ENCODE assay signal across 12 cellular contexts in the genomic region with DNA sequence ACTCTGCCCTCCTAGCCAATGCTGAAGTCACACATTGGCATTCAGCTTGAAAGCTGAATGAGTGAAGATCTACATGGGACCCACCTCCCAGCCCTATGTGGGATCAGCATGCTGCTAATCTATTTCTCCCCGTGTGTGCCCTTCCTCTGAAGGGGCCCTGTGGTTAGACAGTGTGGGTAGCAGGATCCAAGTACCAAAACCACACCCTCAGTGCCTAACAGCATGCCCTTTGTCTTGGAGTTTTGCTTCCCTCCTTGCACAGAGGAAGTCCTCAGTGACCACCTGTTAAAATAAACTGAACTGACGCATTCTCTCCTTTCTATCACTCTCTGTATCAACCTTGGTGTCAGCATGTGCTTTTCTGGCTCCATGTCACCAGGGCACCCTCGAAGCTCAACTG. TPM values are rescaled to one million over a fixed set of nuclear protein-coding genes. Genes with fewer than 3 reads are reported as not detected.
DNase-seq lines count a peak whose midpoint lies in the region; ATAC-seq and TF ChIP-seq lines count a peak whose summit lies in the region.
"Had no signal": no experiment of that assay in that cellular context is flagged by ENCODE, and none has a peak within 500 bp of the region (broad histone marks: within the 10 kb centered on the region; RNA-seq: fewer than 3 reads in every experiment).

No MANE protein-coding gene starts in this region.

- H4K91ac ChIP-seq in mesenchymal stem cell (ENCODE audit: low read length): no peak overlapping the region

- H3K27me3 Mint-ChIP-seq in T-helper 2 cell treated with Interferon-gamma antibody and Interleukin-4, amounts not matched to agents 5 μg/mL and 100 μg/mL, for 36 hours (ENCODE audit: low read depth): no peaks in the 10 kb centered on the region
- peaks cover 8 to 12% of the 10 kb centered on the region in 2 donors for H3K27me3 Mint-ChIP-seq in natural killer cell treated with Interleukin-12 subunit alpha and Interleukin-12 subunit beta and Interleukin-15 and Interleukin-18, amount 100 ng/mL, for 72 hours
- H3K27me3 Mint-ChIP-seq: dendritic cell treated with granulocyte-macrophage colony-stimulating factor and Interleukin-4, amounts not matched to agents 40 ng/mL and 50 ng/mL, for 4 days had no signal

- H3K4me1 ChIP-seq in Karpas-422 (ENCODE audit: low read length) (peaks cover 12% of the 10 kb centered on the region), heart right ventricle (peaks cover 0 to 69% (median 35%) of the 10 kb centered on the region in 9 donors), vagina (no peaks in the 10 kb centered on the region), mesenchymal stem cell (ENCODE audit: control insufficient read depth, insufficient read depth, low read depth, low read length) (no peaks in the 10 kb centered on the region)

- WGBS in heart right ventricle, 2 donors: 48 to 52% methylated on average over 3 of the region's 3 CpGs
- WGBS in mesenchymal stem cell: 73% methylated on average over 3 of the region's 3 CpGs

- no peak overlapping the region for H2BK12ac ChIP-seq in mesenchymal stem cell (ENCODE audit: low read length in 2 of 2)

- no peak overlapping the region for H3K4me2 ChIP-seq in Karpas-422 (ENCODE audit: low read depth, low read length, poor library complexity, severe bottlenecking)
- no peak overlapping the region for H3K4me2 ChIP-seq in mesenchymal stem cell (ENCODE audit: low read length, poor library complexity, severe bottlenecking)

- H3K79me1 ChIP-seq in mesenchymal stem cell (replicated peaks; ENCODE audit: low read length, poor library complexity, severe bottlenecking): no peaks in the 10 kb centered on the region

- ATAC-seq in GM19025 (IDR thresholded peaks at IDR 0.05; ENCODE audit: low read depth, unreplicated experiment): peak; percentile 58
- peak; percentile 66 to 71 for ATAC-seq in natural killer cell treated with Interleukin-12 subunit alpha and Interleukin-12 subunit beta and Interleukin-15 and Interleukin-18, amount 100 ng/mL, for 72 hours
- ATAC-seq in heart right ventricle: no peak

- no peaks in the 10 kb centered on the region for H3K9me2 ChIP-seq in Karpas-422 (replicated peaks; ENCODE audit: insufficient read depth, low read length)

- DNase-seq in KBM-7 (peak; percentile 81), Karpas-422 (no peak), heart right ventricle (no peak), vagina (ENCODE audit: extremely low spot score in 2 of 2) (no peak), mesenchymal stem cell (no peak)
- DNase-seq in T-helper 2 cell treated with Interferon-gamma antibody and Interleukin-4, amounts not matched to agents 5 μg/mL and 100 μg/mL, for 36 hours (ENCODE audit: low spot score): peak; percentile 10
- peak; percentile 59 for DNase-seq in natural killer cell treated with Interleukin-12 subunit alpha and Interleukin-12 subunit beta and Interleukin-15 and Interleukin-18, amount 100 ng/mL, for 72 hours (ENCODE audit: low spot score)
- DNase-seq: activated naive CD4-positive, alpha-beta T cell; RPMI8226; trophoblast cell had no signal

- H3K23ac ChIP-seq in mesenchymal stem cell (ENCODE audit: low read length in 2 of 2): no peak overlapping the region

- in situ Hi-C loops in KBM-7 (cut with MboI; ENCODE audit: low pct_unique_long_range_greater_than_20kb, low sequenced_read_pairs): loop anchor here (25.0 kb wide), 1 partner anchor 301 kb away; no protein-coding TSS in a partner anchor

- no peaks in the 10 kb centered on the region for H3K9me3 Mint-ChIP-seq in T-helper 2 cell treated with Interferon-gamma antibody and Interleukin-4, amounts not matched to agents 5 μg/mL and 100 μg/mL, for 36 hours
- no peaks in the 10 kb centered on the region for H3K9me3 Mint-ChIP-seq in natural killer cell treated with Interleukin-12 subunit alpha and Interleukin-12 subunit beta and Interleukin-15 and Interleukin-18, amount 100 ng/mL, for 72 hours
- H3K9me3 Mint-ChIP-seq: dendritic cell treated with granulocyte-macrophage colony-stimulating factor and Interleukin-4, amounts not matched to agents 40 ng/mL and 50 ng/mL, for 4 days had no signal

- H3K27ac Mint-ChIP-seq in T-helper 2 cell treated with Interferon-gamma antibody and Interleukin-4, amounts not matched to agents 5 μg/mL and 100 μg/mL, for 36 hours: no peak overlapping the region
- H3K27ac Mint-ChIP-seq in natural killer cell treated with Interleukin-12 subunit alpha and Interleukin-12 subunit beta and Interleukin-15 and Interleukin-18, amount 100 ng/mL, for 72 hours: peak overlapping the region; percentile 29 to 33
- H3K27ac Mint-ChIP-seq: dendritic cell treated with granulocyte-macrophage colony-stimulating factor and Interleukin-4, amounts not matched to agents 40 ng/mL and 50 ng/mL, for 4 days had no signal

- H4K20me1 ChIP-seq in Karpas-422 (ENCODE audit: insufficient read depth, low read depth, low read length): no peaks in the 10 kb centered on the region

- H3K9ac ChIP-seq in Karpas-422 (ENCODE audit: low read length): no peak overlapping the region
- no peak overlapping the region for H3K9ac ChIP-seq in mesenchymal stem cell (ENCODE audit: low read length)

- no peak overlapping the region for H3K4ac ChIP-seq in mesenchymal stem cell (ENCODE audit: low read depth in 1 of 2, low read length in 2 of 2)

- peaks cover 15% of the 10 kb centered on the region for H3K4me1 Mint-ChIP-seq in T-helper 2 cell treated with Interferon-gamma antibody and Interleukin-4, amounts not matched to agents 5 μg/mL and 100 μg/mL, for 36 hours (ENCODE audit: low read depth)
- peaks cover 28 to 37% of the 10 kb centered on the region in 2 donors for H3K4me1 Mint-ChIP-seq in natural killer cell treated with Interleukin-12 subunit alpha and Interleukin-12 subunit beta and Interleukin-15 and Interleukin-18, amount 100 ng/mL, for 72 hours (ENCODE audit: low read depth in 2 of 2)

- intact Hi-C loops in heart right ventricle (cut with DNase I) (loop anchor here in 8 of 10 donors (2.0 to 10.0 kb wide), 8 partner anchors 74 to 863 kb away; no protein-coding TSS in a partner anchor), vagina (cut with DNase I) (no loop called here)

- H3K14ac ChIP-seq in mesenchymal stem cell (ENCODE audit: low read length in 2 of 2): no peak overlapping the region

- no peaks in the 10 kb centered on the region for H3K79me2 ChIP-seq in Karpas-422 (ENCODE audit: low read length)

- no peak overlapping the region for H2BK15ac ChIP-seq in mesenchymal stem cell (ENCODE audit: low read depth, poor library complexity, severe bottlenecking)

- H3K27me3 ChIP-seq in Karpas-422 (ENCODE audit: low read length) (no peaks in the 10 kb centered on the region; the same call in 1 of the 2 replicates), heart right ventricle (no peaks in the 10 kb centered on the region), vagina (no peaks in the 10 kb centered on the region), mesenchymal stem cell (ENCODE audit: control insufficient read depth in 1 of 2, insufficient read depth in 1 of 2, low read length in 2 of 2) (no peaks in the 10 kb centered on the region)

- H3K4me3 Mint-ChIP-seq in T-helper 2 cell treated with Interferon-gamma antibody and Interleukin-4, amounts not matched to agents 5 μg/mL and 100 μg/mL, for 36 hours: no peak overlapping the region
- H3K4me3 Mint-ChIP-seq in natural killer cell treated with Interleukin-12 subunit alpha and Interleukin-12 subunit beta and Interleukin-15 and Interleukin-18, amount 100 ng/mL, for 72 hours: no peak overlapping the region
- H3K4me3 Mint-ChIP-seq: dendritic cell treated with granulocyte-macrophage colony-stimulating factor and Interleukin-4, amounts not matched to agents 40 ng/mL and 50 ng/mL, for 4 days had no signal

- H3K9me3 ChIP-seq in Karpas-422 (ENCODE audit: low read length) (no peaks in the 10 kb centered on the region), heart right ventricle (no peaks in the 10 kb centered on the region), vagina (no peaks in the 10 kb centered on the region), mesenchymal stem cell (ENCODE audit: control insufficient read depth, low read length) (no peaks in the 10 kb centered on the region)

- H3K36me3 ChIP-seq in Karpas-422 (ENCODE audit: insufficient read depth, low read length): no peaks in the 10 kb centered on the region
- peaks cover 0 to 7% (median 0%) of the 10 kb centered on the region in 9 donors for H3K36me3 ChIP-seq in heart right ventricle
- H3K36me3 ChIP-seq in vagina: no peaks in the 10 kb centered on the region
- H3K36me3 ChIP-seq in mesenchymal stem cell (ENCODE audit: control insufficient read depth in 1 of 2, insufficient read depth in 2 of 2, low read depth in 1 of 2, low read length in 2 of 2): no peaks in the 10 kb centered on the region

- TF ChIP-seq POLR2A in vagina (IDR thresholded peaks at IDR 0.05): no peak

- no peak overlapping the region for H4K8ac ChIP-seq in mesenchymal stem cell (ENCODE audit: low read length)

- TF ChIP-seq CTCF in heart right ventricle (IDR thresholded peaks at IDR 0.05): no peak
- no peak for TF ChIP-seq CTCF in vagina (IDR thresholded peaks at IDR 0.05)

- H3K4me3 ChIP-seq in Karpas-422 (ENCODE audit: low read length) (no peak overlapping the region), heart right ventricle (no peak overlapping the region), vagina (no peak overlapping the region), mesenchymal stem cell (ENCODE audit: insufficient read depth in 1 of 2, low read depth in 1 of 2, low read length in 2 of 2) (no peak overlapping the region)

- H3K18ac ChIP-seq in mesenchymal stem cell (ENCODE audit: low read depth in 1 of 2, low read length in 2 of 2): no peak overlapping the region

- no peak overlapping the region for H2AK5ac ChIP-seq in mesenchymal stem cell (ENCODE audit: low read length, severe bottlenecking)

- no peak overlapping the region for H2BK120ac ChIP-seq in mesenchymal stem cell (ENCODE audit: low read depth, low read length)

- H2AFZ ChIP-seq in Karpas-422 (ENCODE audit: low read length) (no peak overlapping the region), mesenchymal stem cell (ENCODE audit: low read depth, low read length) (no peak overlapping the region)

- no peak overlapping the region for H3K27ac ChIP-seq in Karpas-422 (ENCODE audit: low read length)
- peak overlapping the region in 3 of 10 donors; percentile 16 to 32 (median 25) for H3K27ac ChIP-seq in heart right ventricle
- H3K27ac ChIP-seq in vagina: no peak overlapping the region
- no peak overlapping the region for H3K27ac ChIP-seq in mesenchymal stem cell (ENCODE audit: low read length, poor library complexity, severe bottlenecking)

- no peaks in the 10 kb centered on the region for H3K36me3 Mint-ChIP-seq in T-helper 2 cell treated with Interferon-gamma antibody and Interleukin-4, amounts not matched to agents 5 μg/mL and 100 μg/mL, for 36 hours (ENCODE audit: low read depth)
- no peaks in the 10 kb centered on the region for H3K36me3 Mint-ChIP-seq in natural killer cell treated with Interleukin-12 subunit alpha and Interleukin-12 subunit beta and Interleukin-15 and Interleukin-18, amount 100 ng/mL, for 72 hours

- H2BK5ac ChIP-seq in mesenchymal stem cell (ENCODE audit: low read depth, low read length, poor library complexity, severe bottlenecking): no peak overlapping the region

RNA-seq across cellular contexts. Expression of a gene that starts 25.0 kb away (rescaled TPM):
- total RNA-seq in natural killer cell treated with Interleukin-12 subunit alpha and Interleukin-12 subunit beta and Interleukin-15 and Interleukin-18, amount 100 ng/mL, for 72 hours: not detected
- total RNA-seq in Karpas-422 (2014; rRNA removed; shearing (Covaris generic); ENCODE audit: low replicate concordance): not detected in 2 replicates
- 10 to 100 TPM in 2 of 10 donors, 1 to 10 TPM in 7, under 1 TPM in 1; 0.97 to 13.1 (median 7.4) TPM for total RNA-seq in heart right ventricle
- 1 to 10 TPM in 1 of 2 donors, under 1 TPM in 1; 0.91 to 2.9 TPM for polyA plus RNA-seq in heart right ventricle
- 2.0 TPM for total RNA-seq in vagina
- polyA plus RNA-seq in mesenchymal stem cell (2013, experiment 1 of 2): 1.4 TPM
- polyA plus RNA-seq in mesenchymal stem cell (2013, experiment 2 of 2): 0.86 TPM

Comparison
In these comparisons a context has a peak if more than half of its experiments do, and no peak if none do; other contexts are left out.
1. ATAC-seq: peak in GM19025 (single experiment) and natural killer cell treated with Interleukin-12 subunit alpha and Interleukin-12 subunit beta and Interleukin-15 and Interleukin-18, amount 100 ng/mL, for 72 hours (2 of 2); none in heart right ventricle (0 of 8).
2. DNase-seq: peak in KBM-7 (single experiment), T-helper 2 cell treated with Interferon-gamma antibody and Interleukin-4, amounts not matched to agents 5 μg/mL and 100 μg/mL, for 36 hours (single experiment) and natural killer cell treated with Interleukin-12 subunit alpha and Interleukin-12 subunit beta and Interleukin-15 and Interleukin-18, amount 100 ng/mL, for 72 hours (single experiment); none in Karpas-422 (single experiment), heart right ventricle (0 of 2), vagina (0 of 2) and mesenchymal stem cell (single experiment).